In the genomic region with DNA sequence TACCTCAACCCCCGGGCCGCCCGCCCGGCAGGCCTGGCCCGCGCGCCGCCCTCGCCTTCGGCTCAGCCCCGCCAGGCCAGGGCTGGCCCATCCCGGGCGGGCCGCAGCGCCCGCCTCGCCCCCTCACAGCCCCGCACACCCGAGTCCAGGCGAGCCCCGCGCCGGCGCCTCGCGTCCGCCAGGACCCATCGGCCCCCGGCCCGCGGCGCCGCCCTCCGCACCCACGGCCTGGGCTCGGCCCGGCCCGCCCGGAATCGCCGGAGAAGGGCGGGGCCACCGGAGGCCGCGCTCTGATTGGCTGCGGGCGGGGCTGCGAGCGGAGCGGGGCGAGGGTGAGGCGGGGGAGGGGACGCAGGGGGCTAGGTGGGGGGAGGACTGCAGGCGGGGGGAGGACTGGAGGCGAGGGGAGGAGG, we compare ENCODE assay signal across 8 cellular contexts. TPM values are rescaled to one million over a fixed set of nuclear protein-coding genes. Genes with fewer than 3 reads are reported as not detected.
DNase-seq lines count a peak whose midpoint lies in the region; ATAC-seq and TF ChIP-seq lines count a peak whose summit lies in the region.

No MANE protein-coding gene starts in this region.

- H3K4me3 ChIP-seq in HUES48 (ENCODE audit: low read depth, low read length) (peak overlapping the region; percentile 88), thoracic aorta (peak overlapping the region; percentile 98)

- TF ChIP-seq CTCF in RWPE1 (conservative IDR thresholded peaks at IDR 0.05; ENCODE audit: low read depth) (no peak), thoracic aorta (IDR thresholded peaks at IDR 0.05) (no peak)

- peak; percentile 74 for ATAC-seq in GM21447 (IDR thresholded peaks at IDR 0.05; ENCODE audit: unreplicated experiment)
- peak; percentile 91 for ATAC-seq in thoracic aorta (ENCODE audit: insufficient number of reproducible peaks, low FRiP score, low read depth)

- H3K4me1 ChIP-seq in HUES48 (ENCODE audit: control insufficient read depth, insufficient read depth, low read length) (peaks cover 25% of the 10 kb centered on the region), thoracic aorta (ENCODE audit: control insufficient read depth in 1 of 2, low read depth in 2 of 2) (peaks cover 3 to 22% of the 10 kb centered on the region in 2 donors)

- H3K27ac ChIP-seq in HUES48 (ENCODE audit: low read depth, low read length): peak overlapping the region; percentile 92
- H3K27ac ChIP-seq in RWPE1: peak overlapping the region; percentile 90
- H3K27ac ChIP-seq in thoracic aorta: peak overlapping the region; percentile 74 to 82

- peak overlapping the region; percentile 88 for H3K9ac ChIP-seq in HUES48 (ENCODE audit: low read depth, low read length)

- H3K9me3 ChIP-seq in HUES48 (ENCODE audit: control insufficient read depth, insufficient read depth, low read length): no peaks in the 10 kb centered on the region
- no peaks in the 10 kb centered on the region for H3K9me3 ChIP-seq in thoracic aorta

- 0 out of 2 replicates have a peak, but pooled peaks cover 3% of the 10 kb centered on the region for H3K36me3 ChIP-seq in HUES48 (ENCODE audit: control insufficient read depth, insufficient read depth, low read length)
- no peaks in the 10 kb centered on the region for H3K36me3 ChIP-seq in thoracic aorta

- peak; percentile 92 for DNase-seq in Daoy (ENCODE audit: low read depth)
- peak; percentile 97 for DNase-seq in RWPE1 (ENCODE audit: low spot score)
- peak; percentile 80 for DNase-seq in activated naive CD4-positive, alpha-beta T cell treated with Interleukin-2 at 50 U/mL for 16 hours
- DNase-seq in germinal center (ENCODE audit: low spot score): peak; percentile 97
- DNase-seq in occipital lobe (lab: John Stamatoyannopoulos, UW): peak; percentile 77
- DNase-seq in thoracic aorta (ENCODE audit: low spot score): peak; percentile 13

- CTCF ChIA-PET in RWPE1 (lab: Yijun Ruan, JAX): interaction anchor here (1.7 kb wide), 1 partner anchor 95 kb away, joined by 5 read pairs; the partner anchor contains the start of gene STK10

- H3K27me3 ChIP-seq in HUES48 (ENCODE audit: control insufficient read depth, insufficient read depth, low read length): no peaks in the 10 kb centered on the region
- no peaks in the 10 kb centered on the region for H3K27me3 ChIP-seq in thoracic aorta (replicated peaks; ENCODE audit: insufficient read depth)

- POLR2A ChIA-PET in RWPE1 (lab: Yijun Ruan, JAX; ENCODE audit: low non-redundant PET): no interaction called here

RNA-seq across cellular contexts. Expression of gene UBTD2, which starts 0.3 kb away (rescaled TPM):
- total RNA-seq in Daoy (2014; rRNA removed; shearing (Covaris generic)): 31.6 and 32.6 TPM in 2 replicates
- total RNA-seq in occipital lobe: 81.9 TPM
- total RNA-seq in thoracic aorta: 10 to 100 TPM; 16.1 to 17.8 TPM

Comparison
In these comparisons a context has a peak if more than half of its experiments do, and no peak if none do; other contexts are left out.
1. Peak in every context shown above with its lines: DNase-seq, ATAC-seq, H3K4me3 ChIP-seq and H3K27ac ChIP-seq.
2. DNase-seq: peak in every context shown above with its lines; median percentile 97 in RWPE1; 97 in germinal center; 92 in Daoy; 80 in activated naive CD4-positive, alpha-beta T cell treated with Interleukin-2 at 50 U/mL for 16 hours; 77 in occipital lobe; 13 in thoracic aorta.